In the genomic region with DNA sequence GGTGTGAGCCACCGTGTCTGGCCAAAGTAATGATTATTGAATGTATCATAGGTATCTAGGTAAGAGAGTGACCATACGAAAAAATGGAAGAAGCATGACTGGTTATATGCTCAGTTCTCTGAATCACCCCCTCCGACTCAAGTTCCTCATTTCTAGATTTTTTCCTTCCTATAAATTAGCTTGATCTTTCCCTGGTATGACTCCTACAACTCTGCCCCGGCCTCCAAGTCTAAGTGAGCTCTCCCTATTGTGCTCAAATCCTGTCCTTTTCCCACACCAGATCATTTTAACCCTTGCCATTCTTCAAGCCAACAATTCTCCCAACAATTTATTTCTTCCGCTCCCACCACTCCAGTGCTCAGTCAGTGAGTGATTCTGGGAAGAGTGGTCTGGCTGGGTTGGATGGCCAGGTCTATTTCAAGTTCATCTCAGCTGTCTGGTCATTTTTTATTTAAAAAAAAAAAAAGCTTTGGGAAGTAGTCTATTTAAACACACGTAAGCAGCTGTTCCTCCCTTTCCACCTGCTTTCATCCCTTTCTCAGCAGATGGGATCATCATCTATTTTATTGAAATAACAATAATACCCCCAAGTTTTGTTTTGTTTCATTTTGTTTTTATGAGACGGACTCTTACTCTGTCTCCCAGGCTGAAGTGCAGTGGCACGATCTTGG, we compare ENCODE assay signal across 30 cellular contexts.
DNase-seq lines count a peak whose midpoint lies in the region; ATAC-seq and TF ChIP-seq lines count a peak whose summit lies in the region.
"Had no signal": no experiment of that assay in that cellular context is flagged by ENCODE, and none has a peak within 500 bp of the region (broad histone marks: within the 10 kb centered on the region; RNA-seq: fewer than 3 reads in every experiment).

No MANE protein-coding gene starts in this region.

- H3K4me3 ChIP-seq in IMR-90 (ENCODE audit: insufficient read depth, low read depth, low read length), result no peak overlapping the region
- H3K4me3 ChIP-seq in gastroesophageal sphincter, result no peak overlapping the region
- no peak overlapping the region for H3K4me3 ChIP-seq in SJCRH30
- H3K4me3 ChIP-seq: A549, dorsolateral prefrontal cortex, K562, lung, skin epidermis had no signal

- H3K36me3 Mint-ChIP-seq in stimulated activated naive B cell treated with anti-CD40 and anti-IgM and Interleukin-4, amounts not matched to agents 10 μg/mL and 1 μg/mL and 100 μg/mL, for 72 hours, result no peaks in the 10 kb centered on the region
- H3K36me3 Mint-ChIP-seq: activated naive CD4-positive, alpha-beta T cell treated with anti-CD3 and anti-CD28 coated beads, Interleukin-2, amount 10 ng/mL, durations not matched to agents 7 days and 5 days; CD4-positive, CD25-positive, alpha-beta regulatory T cell; stimulated activated memory B cell treated with anti-CD40 and anti-IgM and Interleukin-4, amounts not matched to agents 10 μg/mL and 1 μg/mL and 100 μg/mL, for 72 hours had no signal

- in situ Hi-C loops in IMR-90 (cut with MboI; ENCODE audit: low sequenced_read_pairs), result no loop called here

- no peak for TF ChIP-seq POLR2A in IMR-90 (IDR thresholded peaks at IDR 0.05; ENCODE audit: low read depth, low read length)
- TF ChIP-seq POLR2A in gastroesophageal sphincter (IDR thresholded peaks at IDR 0.05), result no peak

- no peak for DNase-seq in IMR-90
- DNase-seq in NOMO-1 treated with dmso at 0.1 percent for 144 hours (lab: John Stamatoyannopoulos, UW; ENCODE audit: unreplicated experiment), result peak; percentile 2
- no peak for DNase-seq in stimulated activated naive B cell treated with anti-CD40 and anti-IgM and Interleukin-4, amounts not matched to agents 10 μg/mL and 1 μg/mL and 100 μg/mL, for 72 hours
- no peak for DNase-seq in SJCRH30
- no peak for DNase-seq in GOT3 (lab: John Stamatoyannopoulos, UW)
- no peak for DNase-seq in NCI-H128 (lab: John Stamatoyannopoulos, UW; ENCODE audit: unreplicated experiment)
- DNase-seq: activated CD4-positive, alpha-beta T cell treated with anti-CD3 and anti-CD28 coated beads for 1 hour; activated CD8-positive, alpha-beta T cell treated with anti-CD3 and anti-CD28 coated beads for 36 hours; activated naive CD4-positive, alpha-beta T cell treated with anti-CD3 and anti-CD28 coated beads, Interleukin-2, amount 10 ng/mL, durations not matched to agents 7 days and 5 days; amniotic stem cell; CD4-positive, CD25-positive, alpha-beta regulatory T cell; dorsolateral prefrontal cortex; hippocampal formation; MG63; NCI-H146; NCI-H2107; NCI-H345; NCI-H69; SK-N-SH had no signal

- H3K79me1 ChIP-seq in IMR-90 (ENCODE audit: low read depth in 1 of 2, low read length in 2 of 2), result no peaks in the 10 kb centered on the region

- no peak for TF ChIP-seq EP300 in gastroesophageal sphincter (IDR thresholded peaks at IDR 0.05)

- CTCF ChIA-PET in IMR-90 (lab: Yijun Ruan, JAX), result interaction anchor here (0.6 kb wide), 3 partner anchors 18 to 1125 kb away, joined by 3 to 4 read pairs (median 4); no protein-coding TSS in a partner anchor

- H3K27ac ChIP-seq in IMR-90 (ENCODE audit: insufficient read depth, low read length), result no peak overlapping the region
- H3K27ac ChIP-seq in gastroesophageal sphincter, result peak overlapping the region; percentile 70 to 88 (median 77)
- H3K27ac ChIP-seq in SJCRH30, result no peak overlapping the region
- H3K27ac ChIP-seq: A549, RWPE1 had no signal

- intact Hi-C loops in IMR-90 (cut with micrococcal nuclease), result loop anchor here (10.0 kb wide), 1 partner anchor 1409 kb away; no protein-coding TSS in a partner anchor

- no peak overlapping the region for H2BK20ac ChIP-seq in IMR-90 (ENCODE audit: low read depth, low read length)

- H3K18ac ChIP-seq in IMR-90 (ENCODE audit: low read depth, low read length), result no peak overlapping the region

- dilution Hi-C loops in IMR-90 (cut with HindIII; ENCODE audit: low sequenced_read_pairs, unreplicated experiment), result no loop called here

- H4K8ac ChIP-seq in IMR-90 (ENCODE audit: low read depth in 2 of 2, low read length in 2 of 2), result no peak overlapping the region

- H2BK5ac ChIP-seq in IMR-90 (ENCODE audit: low read depth, low read length, poor library complexity, severe bottlenecking), result no peak overlapping the region

- ATAC-seq in IMR-90 (ENCODE audit: low read depth) (no peak), gastroesophageal sphincter (no peak), GM19452 (IDR thresholded peaks at IDR 0.05; ENCODE audit: unreplicated experiment) (no peak)
- ATAC-seq in stimulated activated naive B cell treated with anti-CD40 and anti-IgM and Interleukin-4, amounts not matched to agents 10 μg/mL and 1 μg/mL and 100 μg/mL, for 72 hours (replicated peaks), result peak; percentile 39 to 46
- ATAC-seq: A549; activated CD8-positive, alpha-beta T cell treated with anti-CD3 and anti-CD28 coated beads for 36 hours; activated T-helper 17 cell treated with anti-CD3 and anti-CD28 coated beads, Interleukin-2, amount 50 U/mL, for 72 hours; K562; stimulated activated memory B cell treated with anti-CD40 and anti-IgM and Interleukin-4, amounts not matched to agents 10 μg/mL and 1 μg/mL and 100 μg/mL, for 72 hours had no signal

- H3K4me1 ChIP-seq in IMR-90 (ENCODE audit: control insufficient read depth, insufficient read depth, low read length) (no peaks in the 10 kb centered on the region), gastroesophageal sphincter (peaks cover 13 to 34% (median 25%) of the 10 kb centered on the region in 3 donors), SJCRH30 (peaks cover 3% of the 10 kb centered on the region; the same call in 1 of the 2 replicates)
- H3K4me1 ChIP-seq: A549 had no signal

- no peak overlapping the region for H3K14ac ChIP-seq in IMR-90 (replicated peaks; ENCODE audit: low read depth, low read length)

- no peak overlapping the region for H3K9ac ChIP-seq in IMR-90 (ENCODE audit: low read depth, low read length)
- H3K9ac ChIP-seq: SK-N-SH had no signal

- no peak overlapping the region for H3K4ac ChIP-seq in IMR-90 (ENCODE audit: low read depth, low read length)

- no peak overlapping the region for H3K4me3 Mint-ChIP-seq in stimulated activated naive B cell treated with anti-CD40 and anti-IgM and Interleukin-4, amounts not matched to agents 10 μg/mL and 1 μg/mL and 100 μg/mL, for 72 hours
- H3K4me3 Mint-ChIP-seq: activated CD8-positive, alpha-beta T cell treated with anti-CD3 and anti-CD28 coated beads for 36 hours; activated naive CD4-positive, alpha-beta T cell treated with anti-CD3 and anti-CD28 coated beads, Interleukin-2, amount 10 ng/mL, durations not matched to agents 7 days and 5 days; activated T-helper 17 cell treated with anti-CD3 and anti-CD28 coated beads, Interleukin-2, amount 50 U/mL, for 72 hours; CD4-positive, CD25-positive, alpha-beta regulatory T cell; nephron; stimulated activated memory B cell treated with anti-CD40 and anti-IgM and Interleukin-4, amounts not matched to agents 10 μg/mL and 1 μg/mL and 100 μg/mL, for 72 hours; T-helper 1 cell treated with Interleukin-12 subunit alpha and Interleukin-12 subunit beta and Interleukin-4 antibody, amounts not matched to agents 30 μg/mL and 1 μg/mL, for 36 hours had no signal

- H4K91ac ChIP-seq in IMR-90 (ENCODE audit: insufficient read depth, low read depth, low read length), result no peak overlapping the region

- H2BK120ac ChIP-seq in IMR-90 (ENCODE audit: low read depth, low read length), result peak overlapping the region; percentile 12; the same call in 1 of the 2 replicates

- H3K27me3 ChIP-seq in IMR-90 (ENCODE audit: control insufficient read depth, insufficient read depth, low read length) (no peaks in the 10 kb centered on the region; the same call in 1 of the 2 replicates), gastroesophageal sphincter (no peaks in the 10 kb centered on the region), SJCRH30 (peaks cover 11% of the 10 kb centered on the region; the same call in 1 of the 2 replicates)
- H3K27me3 ChIP-seq: MG63 had no signal

- no peak overlapping the region for H2AK5ac ChIP-seq in IMR-90 (ENCODE audit: low read depth, low read length)

- H3K9me1 ChIP-seq in IMR-90 (ENCODE audit: insufficient read depth, low read length), result no peaks in the 10 kb centered on the region

- no peaks in the 10 kb centered on the region for H3K9me3 Mint-ChIP-seq in stimulated activated naive B cell treated with anti-CD40 and anti-IgM and Interleukin-4, amounts not matched to agents 10 μg/mL and 1 μg/mL and 100 μg/mL, for 72 hours
- H3K9me3 Mint-ChIP-seq: activated CD8-positive, alpha-beta T cell treated with anti-CD3 and anti-CD28 coated beads for 36 hours; activated naive CD4-positive, alpha-beta T cell treated with anti-CD3 and anti-CD28 coated beads, Interleukin-2, amount 10 ng/mL, durations not matched to agents 7 days and 5 days; activated T-helper 17 cell treated with anti-CD3 and anti-CD28 coated beads, Interleukin-2, amount 50 U/mL, for 72 hours; CD4-positive, CD25-positive, alpha-beta regulatory T cell; nephron; stimulated activated memory B cell treated with anti-CD40 and anti-IgM and Interleukin-4, amounts not matched to agents 10 μg/mL and 1 μg/mL and 100 μg/mL, for 72 hours; T-helper 1 cell treated with Interleukin-12 subunit alpha and Interleukin-12 subunit beta and Interleukin-4 antibody, amounts not matched to agents 30 μg/mL and 1 μg/mL, for 36 hours had no signal

- H2BK15ac ChIP-seq in IMR-90 (ENCODE audit: low read depth, low read length), result no peak overlapping the region

- POLR2A ChIA-PET in IMR-90 (lab: Charles Lee; ENCODE audit: unreplicated experiment), result interaction anchor here (0.6 kb wide), 1 partner anchor 31 kb away, joined by 6 read pairs; no protein-coding TSS in a partner anchor

- no peak overlapping the region for H3K4me2 ChIP-seq in IMR-90 (ENCODE audit: low read depth, low read length)
- H3K4me2 ChIP-seq: A549 had no signal

- WGBS in IMR-90 (ENCODE audit: extremely low coverage in 2 of 2, insufficient read length in 1 of 2), 2 experiments, result 61 to 100% methylated on average over 1 to 3 of the region's 8 CpGs
- WGBS in gastroesophageal sphincter (ENCODE audit: low coverage in 1 of 2), 2 donors, result 73 to 80% methylated on average over 8 of the region's 8 CpGs

- H3K27ac Mint-ChIP-seq in stimulated activated naive B cell treated with anti-CD40 and anti-IgM and Interleukin-4, amounts not matched to agents 10 μg/mL and 1 μg/mL and 100 μg/mL, for 72 hours, result no peak overlapping the region
- H3K27ac Mint-ChIP-seq: activated CD8-positive, alpha-beta T cell treated with anti-CD3 and anti-CD28 coated beads for 36 hours; activated naive CD4-positive, alpha-beta T cell treated with anti-CD3 and anti-CD28 coated beads, Interleukin-2, amount 10 ng/mL, durations not matched to agents 7 days and 5 days; activated T-helper 17 cell treated with anti-CD3 and anti-CD28 coated beads, Interleukin-2, amount 50 U/mL, for 72 hours; CD4-positive, CD25-positive, alpha-beta regulatory T cell; nephron; stimulated activated memory B cell treated with anti-CD40 and anti-IgM and Interleukin-4, amounts not matched to agents 10 μg/mL and 1 μg/mL and 100 μg/mL, for 72 hours; T-helper 1 cell treated with Interleukin-12 subunit alpha and Interleukin-12 subunit beta and Interleukin-4 antibody, amounts not matched to agents 30 μg/mL and 1 μg/mL, for 36 hours had no signal

- no peak overlapping the region for H2AFZ ChIP-seq in IMR-90 (replicated peaks; ENCODE audit: low read length, poor library complexity)

- H3K23ac ChIP-seq in IMR-90 (ENCODE audit: low read depth, low read length), result no peak overlapping the region

- H3K36me3 ChIP-seq in IMR-90 (ENCODE audit: control insufficient read depth, insufficient read depth, low read length), result no peaks in the 10 kb centered on the region
- H3K36me3 ChIP-seq in gastroesophageal sphincter, result no peaks in the 10 kb centered on the region
- no peaks in the 10 kb centered on the region for H3K36me3 ChIP-seq in SJCRH30
- H3K36me3 ChIP-seq: MG63 had no signal

- TF ChIP-seq CTCF in IMR-90 (conservative IDR thresholded peaks at IDR 0.05; ENCODE audit: low read depth, low read length) (no peak), gastroesophageal sphincter (IDR thresholded peaks at IDR 0.05) (no peak)

- no peak for TF ChIP-seq RAD21 in IMR-90 (IDR thresholded peaks at IDR 0.05; ENCODE audit: low read length)

- no peaks in the 10 kb centered on the region for H4K20me1 ChIP-seq in IMR-90 (ENCODE audit: insufficient read depth, low read length)

- H3K27me3 Mint-ChIP-seq in stimulated activated naive B cell treated with anti-CD40 and anti-IgM and Interleukin-4, amounts not matched to agents 10 μg/mL and 1 μg/mL and 100 μg/mL, for 72 hours, result peaks cover 0 to 5% of the 10 kb centered on the region in 2 donors
- H3K27me3 Mint-ChIP-seq: activated CD8-positive, alpha-beta T cell treated with anti-CD3 and anti-CD28 coated beads for 36 hours had no signal

- H2AK9ac ChIP-seq in IMR-90 (replicated peaks; ENCODE audit: low read depth, low read length, poor library complexity), result no peak overlapping the region

- no TSS peak for BruUV-seq in IMR-90 (replicated peaks; lab: Mats Ljungman, UMichigan)

- no peaks in the 10 kb centered on the region for H3K4me1 Mint-ChIP-seq in stimulated activated naive B cell treated with anti-CD40 and anti-IgM and Interleukin-4, amounts not matched to agents 10 μg/mL and 1 μg/mL and 100 μg/mL, for 72 hours
- H3K4me1 Mint-ChIP-seq: activated naive CD4-positive, alpha-beta T cell treated with anti-CD3 and anti-CD28 coated beads, Interleukin-2, amount 10 ng/mL, durations not matched to agents 7 days and 5 days; activated T-helper 17 cell treated with anti-CD3 and anti-CD28 coated beads, Interleukin-2, amount 50 U/mL, for 72 hours; CD4-positive, CD25-positive, alpha-beta regulatory T cell; nephron; stimulated activated memory B cell treated with anti-CD40 and anti-IgM and Interleukin-4, amounts not matched to agents 10 μg/mL and 1 μg/mL and 100 μg/mL, for 72 hours had no signal

- H3K9me3 ChIP-seq in IMR-90 (ENCODE audit: control insufficient read depth, insufficient read depth, low read length), result no peaks in the 10 kb centered on the region
- H3K9me3 ChIP-seq in gastroesophageal sphincter, result no peaks in the 10 kb centered on the region
- H3K9me3 ChIP-seq in SJCRH30 (replicated peaks), result no peaks in the 10 kb centered on the region
- H3K9me3 ChIP-seq: A549, MG63, SK-N-SH had no signal

- no peak overlapping the region for H3K56ac ChIP-seq in IMR-90 (ENCODE audit: extremely low read depth, insufficient read depth, low read length)

- H4K5ac ChIP-seq in IMR-90 (ENCODE audit: low read depth, low read length), result no peak overlapping the region

Comparison
In these comparisons a context has a peak if more than half of its experiments do, and no peak if none do; other contexts are left out.
1. ATAC-seq: peak in stimulated activated naive B cell treated with anti-CD40 and anti-IgM and Interleukin-4, amounts not matched to agents 10 μg/mL and 1 μg/mL and 100 μg/mL, for 72 hours (2 of 2); none in IMR-90 (single experiment), gastroesophageal sphincter (single experiment) and GM19452 (single experiment).
2. H3K27ac ChIP-seq: peak in gastroesophageal sphincter (4 of 4); none in IMR-90 (single experiment) and SJCRH30 (single experiment).